In genomic region chr6:119446623-119447008, GRCh38 we compare ENCODE assay signal across 10 cellular contexts.
DNase-seq lines count a peak whose midpoint lies in the region; ATAC-seq and TF ChIP-seq lines count a peak whose summit lies in the region.
"Had no signal": no experiment of that assay in that cellular context is flagged by ENCODE, and none has a peak within 500 bp of the region (broad histone marks: within the 10 kb centered on the region; RNA-seq: fewer than 3 reads in every experiment).

No MANE protein-coding gene starts in this region.

- H3K9me3 ChIP-seq in HCT116 (ENCODE audit: control insufficient read depth in 1 of 2, insufficient read depth in 1 of 2, low read depth in 1 of 2, low read length in 2 of 2) = no peaks in the 10 kb centered on the region
- no peaks in the 10 kb centered on the region for H3K9me3 ChIP-seq in ascending aorta
- no peaks in the 10 kb centered on the region for H3K9me3 ChIP-seq in right atrium auricular region
- no peaks in the 10 kb centered on the region for H3K9me3 ChIP-seq in smooth muscle cell (replicated peaks; ENCODE audit: low read depth)

- H2AFZ ChIP-seq in HCT116 (ENCODE audit: low read depth, low read length, poor library complexity, severe bottlenecking) = no peak overlapping the region
- H2AFZ ChIP-seq in smooth muscle cell (ENCODE audit: low read depth) = peak overlapping the region; percentile 42

- peaks cover 7% of the 10 kb centered on the region for H3F3A ChIP-seq in smooth muscle cell (ENCODE audit: low read depth)

- H3K4me3 ChIP-seq in HCT116 (replicated peaks in 1 of 2; ENCODE audit: low read depth in 1 of 2, low read length in 2 of 2) = no peak overlapping the region
- no peak overlapping the region for H3K4me3 ChIP-seq in ascending aorta
- no peak overlapping the region for H3K4me3 ChIP-seq in right atrium auricular region
- H3K4me3 ChIP-seq in smooth muscle cell = no peak overlapping the region
- H3K4me3 ChIP-seq: spleen had no signal

- H4K20me1 ChIP-seq in HCT116 (ENCODE audit: insufficient read depth) (no peaks in the 10 kb centered on the region), smooth muscle cell (ENCODE audit: low read depth) (no peaks in the 10 kb centered on the region)

- DNase-seq in HCT116 (ENCODE audit: low read depth, low spot score) (no peak), ascending aorta (ENCODE audit: low spot score in 2 of 2) (peak in 1 of 2 donors; percentile 70), right atrium auricular region (ENCODE audit: low spot score) (no peak), smooth muscle cell (lab: John Stamatoyannopoulos, UW; ENCODE audit: unreplicated experiment) (no peak), NCI-H345 treated with DMSO at 0.1 percent for 48 hours (lab: John Stamatoyannopoulos, UW; ENCODE audit: unreplicated experiment) (no peak), GM20000 (ENCODE audit: low spot score) (no peak), GDM1 (lab: John Stamatoyannopoulos, UW) (no peak)
- DNase-seq: activated naive CD4-positive, alpha-beta T cell treated with anti-CD3 and anti-CD28 coated beads, Interleukin-2, amount 10 ng/mL, durations not matched to agents 7 days and 5 days; spleen had no signal

- H3K36me3 ChIP-seq in HCT116 (ENCODE audit: control insufficient read depth in 1 of 2, insufficient read depth in 2 of 2, low read length in 2 of 2) (no peaks in the 10 kb centered on the region), ascending aorta (no peaks in the 10 kb centered on the region), right atrium auricular region (no peaks in the 10 kb centered on the region), smooth muscle cell (ENCODE audit: low read depth) (no peaks in the 10 kb centered on the region)
- H3K36me3 ChIP-seq: spleen had no signal

- ATAC-seq in HCT116 = no peak
- ATAC-seq in GM19467 (IDR thresholded peaks at IDR 0.05; ENCODE audit: unreplicated experiment) = no peak

- TF ChIP-seq CTCF in HCT116 (IDR thresholded peaks at IDR 0.05 in 2 of 3, conservative IDR thresholded peaks at IDR 0.05 in 1 of 3; ENCODE audit: borderline replicate concordance in 1 of 3, insufficient read depth in 1 of 3, low read depth in 2 of 3, low read length in 2 of 3) (no peak), ascending aorta (IDR thresholded peaks at IDR 0.05) (no peak), right atrium auricular region (IDR thresholded peaks at IDR 0.05) (no peak), smooth muscle cell (IDR thresholded peaks at IDR 0.05; ENCODE audit: borderline replicate concordance, insufficient read depth, poor library complexity, severe bottlenecking) (no peak), GM20000 (IDR thresholded peaks at IDR 0.05; ENCODE audit: extremely low read depth, missing control alignments) (no peak)

- CTCF ChIA-PET in HCT116 (lab: Charles Lee) = no interaction called here

- H3K4me1 ChIP-seq in HCT116 (ENCODE audit: control insufficient read depth in 1 of 2, insufficient read depth in 2 of 2, low read length in 2 of 2) = peaks cover 12% of the 10 kb centered on the region in 2 experiments
- peaks cover 0 to 7% of the 10 kb centered on the region in 2 donors for H3K4me1 ChIP-seq in ascending aorta
- H3K4me1 ChIP-seq in right atrium auricular region = peaks cover 0 to 15% of the 10 kb centered on the region in 2 donors
- peaks cover 10% of the 10 kb centered on the region for H3K4me1 ChIP-seq in smooth muscle cell (ENCODE audit: low read depth)

- H3K4me2 ChIP-seq in HCT116 (ENCODE audit: low read length) (peak overlapping the region; percentile 0; the same call in 1 of the 2 replicates), smooth muscle cell (peak overlapping the region; percentile 39)

- 23% methylated on average over 2 of the region's 2 CpGs for WGBS in smooth muscle cell (ENCODE audit: low lambda C conversion rate)

- H3K9ac ChIP-seq in HCT116 (ENCODE audit: low read length) = no peak overlapping the region
- peak overlapping the region; percentile 46 for H3K9ac ChIP-seq in smooth muscle cell (ENCODE audit: low read depth)

- H3K79me2 ChIP-seq in HCT116 (ENCODE audit: insufficient read depth, low read length) (no peaks in the 10 kb centered on the region), smooth muscle cell (ENCODE audit: low read depth) (no peaks in the 10 kb centered on the region)

- TF ChIP-seq RAD21 in HCT116 (IDR thresholded peaks at IDR 0.05; ENCODE audit: low read depth) = no peak

- H3K27ac ChIP-seq in HCT116 (ENCODE audit: low read depth, low read length) (no peak overlapping the region), ascending aorta (peak overlapping the region; percentile 31 to 36), right atrium auricular region (peak overlapping the region; percentile 33 to 41), smooth muscle cell (ENCODE audit: low read depth) (peak overlapping the region; percentile 80)

- no peaks in the 10 kb centered on the region for H3K27me3 ChIP-seq in HCT116 (ENCODE audit: insufficient read depth, low read length)
- no peaks in the 10 kb centered on the region for H3K27me3 ChIP-seq in ascending aorta
- no peaks in the 10 kb centered on the region for H3K27me3 ChIP-seq in right atrium auricular region
- H3K27me3 ChIP-seq in smooth muscle cell (ENCODE audit: low read depth) = no peaks in the 10 kb centered on the region
- H3K27me3 ChIP-seq: spleen had no signal

- no peaks in the 10 kb centered on the region for H3K9me2 ChIP-seq in HCT116 (ENCODE audit: insufficient read depth)

- intact Hi-C loops in HCT116 (cut with micrococcal nuclease) (no loop called here), ascending aorta (cut with DNase I) (no loop called here)

- no TSS peak for BruUV-seq in HCT116 (replicated peaks; lab: Mats Ljungman, UMichigan)

- RAD21 ChIA-PET in HCT116 (lab: Charles Lee; ENCODE audit: low non-redundant PET in 1 of 2, low total read pairs in 2 of 2, uncharacterized antibody in 2 of 2, unreplicated experiment in 2 of 2) = no interaction called here

- no peak for TF ChIP-seq POLR2A in HCT116 (IDR thresholded peaks at IDR 0.05; ENCODE audit: borderline replicate concordance, extremely low read depth, insufficient read depth, insufficient read length)

- POLR2A ChIA-PET in HCT116 (lab: Charles Lee) = no interaction called here

TF ChIP-seq in HCT116, 20 proteins besides CTCF, POLR2A, EP300 and RAD21:
- no peak for TF ChIP-seq ATF3 (IDR thresholded peaks at IDR 0.05)
- no peak for TF ChIP-seq SIN3A (IDR thresholded peaks at IDR 0.05; ENCODE audit: low read depth)
- TF ChIP-seq EGR1 (IDR thresholded peaks at IDR 0.05; ENCODE audit: low read depth) = no peak
- no peak for TF ChIP-seq JUND (IDR thresholded peaks at IDR 0.05)
- TF ChIP-seq CBX3 (IDR thresholded peaks at IDR 0.05; ENCODE audit: low read depth) = no peak
- TF ChIP-seq FOSL1 (IDR thresholded peaks at IDR 0.05; ENCODE audit: low read depth) = no peak
- no peak for TF ChIP-seq EZH2phosphoT487 (IDR thresholded peaks at IDR 0.05; ENCODE audit: borderline replicate concordance)
- TF ChIP-seq, protein P1, sequence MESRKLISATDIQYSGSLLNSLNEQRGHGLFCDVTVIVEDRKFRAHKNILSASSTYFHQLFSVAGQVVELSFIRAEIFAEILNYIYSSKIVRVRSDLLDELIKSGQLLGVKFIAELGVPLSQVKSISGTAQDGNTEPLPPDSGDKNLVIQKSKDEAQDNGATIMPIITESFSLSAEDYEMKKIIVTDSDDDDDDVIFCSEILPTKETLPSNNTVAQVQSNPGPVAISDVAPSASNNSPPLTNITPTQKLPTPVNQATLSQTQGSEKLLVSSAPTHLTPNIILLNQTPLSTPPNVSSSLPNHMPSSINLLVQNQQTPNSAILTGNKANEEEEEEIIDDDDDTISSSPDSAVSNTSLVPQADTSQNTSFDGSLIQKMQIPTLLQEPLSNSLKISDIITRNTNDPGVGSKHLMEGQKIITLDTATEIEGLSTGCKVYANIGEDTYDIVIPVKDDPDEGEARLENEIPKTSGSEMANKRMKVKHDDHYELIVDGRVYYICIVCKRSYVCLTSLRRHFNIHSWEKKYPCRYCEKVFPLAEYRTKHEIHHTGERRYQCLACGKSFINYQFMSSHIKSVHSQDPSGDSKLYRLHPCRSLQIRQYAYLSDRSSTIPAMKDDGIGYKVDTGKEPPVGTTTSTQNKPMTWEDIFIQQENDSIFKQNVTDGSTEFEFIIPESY (IDR thresholded peaks at IDR 0.05; ENCODE audit: extremely low read depth, insufficient replicate concordance, low read length) = no peak
TF ChIP-seq in HCT116: peak in this region for 0.
